ENCODE assay signal across 1 cellular context in the genomic region with DNA sequence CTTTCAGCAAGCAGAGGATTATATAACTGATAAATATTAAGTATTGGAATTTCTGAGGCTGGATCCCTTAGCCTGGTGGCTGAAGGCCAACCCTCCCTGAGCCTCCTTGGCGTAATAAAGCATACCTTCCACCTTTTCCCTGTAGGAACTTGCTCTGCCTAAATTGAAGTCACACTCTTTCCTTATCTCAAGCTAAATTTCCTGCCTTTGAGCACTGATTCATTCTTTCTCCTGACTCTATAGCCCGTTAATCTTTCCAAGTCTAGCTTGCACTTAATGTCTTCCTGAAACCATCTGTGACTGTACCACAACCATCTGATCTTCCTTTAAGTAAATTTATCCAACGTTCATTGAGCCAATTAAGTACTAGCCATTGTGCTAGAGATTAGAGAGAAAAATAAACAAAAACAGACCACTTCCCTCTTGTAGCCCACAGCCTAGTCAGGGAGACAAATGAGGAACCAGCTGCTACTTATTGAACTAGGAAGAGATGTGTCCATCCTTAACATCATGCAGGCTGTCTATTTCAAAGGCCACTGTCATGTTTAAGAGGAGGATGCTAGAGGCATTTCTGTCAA.
A peak's percentile ranks its signal among the peaks of the same experiment; 100 is the strongest.
TF ChIP-seq lines count a peak whose summit lies in the region.

No MANE protein-coding gene starts in this region.

TF ChIP-seq in GM12878, 131 proteins besides CTCF, POLR2A, EP300 and RAD21 (continued from another document):
- TF ChIP-seq MYB (IDR thresholded peaks at IDR 0.05; ENCODE audit: borderline replicate concordance, low read depth, low read length) (no peak), SPI1 (IDR thresholded peaks at IDR 0.05; ENCODE audit: borderline replicate concordance, insufficient read depth, low read depth, low read length) (peak; percentile 89; the same call in 1 of the 2 replicates)
- TF ChIP-seq, protein P1, sequence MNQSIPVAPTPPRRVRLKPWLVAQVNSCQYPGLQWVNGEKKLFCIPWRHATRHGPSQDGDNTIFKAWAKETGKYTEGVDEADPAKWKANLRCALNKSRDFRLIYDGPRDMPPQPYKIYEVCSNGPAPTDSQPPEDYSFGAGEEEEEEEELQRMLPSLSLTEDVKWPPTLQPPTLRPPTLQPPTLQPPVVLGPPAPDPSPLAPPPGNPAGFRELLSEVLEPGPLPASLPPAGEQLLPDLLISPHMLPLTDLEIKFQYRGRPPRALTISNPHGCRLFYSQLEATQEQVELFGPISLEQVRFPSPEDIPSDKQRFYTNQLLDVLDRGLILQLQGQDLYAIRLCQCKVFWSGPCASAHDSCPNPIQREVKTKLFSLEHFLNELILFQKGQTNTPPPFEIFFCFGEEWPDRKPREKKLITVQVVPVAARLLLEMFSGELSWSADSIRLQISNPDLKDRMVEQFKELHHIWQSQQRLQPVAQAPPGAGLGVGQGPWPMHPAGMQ (IDR thresholded peaks at IDR 0.05; ENCODE audit: borderline replicate concordance) = no peak
TF ChIP-seq in GM12878: peak in this region for 5.
